7 cellular contexts compared by ENCODE assay signal in genomic region chr15:63041982-63042878, GRCh38. TPM values are rescaled to one million over a fixed set of nuclear protein-coding genes. Genes with fewer than 3 reads are reported as not detected.
DNase-seq lines count a peak whose midpoint lies in the region; ATAC-seq, FAIRE-seq and TF ChIP-seq lines count a peak whose summit lies in the region.

Gene TPM1 (plus strand): TSS chr15:63042747. CDS start chr15:63042830, 83 bp downstream.

- no peak for FAIRE-seq in pancreas (lab: Jason Lieb, UNC)

- H3K27me3 ChIP-seq in heart right ventricle, result peaks cover 0 to 80% (median 0%) of the 10 kb centered on the region in 7 donors
- no peaks in the 10 kb centered on the region for H3K27me3 ChIP-seq in pancreas

- TF ChIP-seq CTCF in heart right ventricle (IDR thresholded peaks at IDR 0.05) (peak in 4 of 9 donors; percentile 8 to 38 (median 30)), pancreas (IDR thresholded peaks at IDR 0.05) (no peak)

- peak within 1 kb of the TSS; percentile 90 to 100 (median 98) for H3K27ac ChIP-seq in heart right ventricle
- H3K27ac ChIP-seq in pancreas, result peak within 1 kb of the TSS; percentile 57 to 93 (median 81)

- peak within 1 kb of the TSS; percentile 66 to 92 (median 80) for H3K4me3 ChIP-seq in heart right ventricle
- H3K4me3 ChIP-seq in pancreas, result peak within 1 kb of the TSS; percentile 24 to 99 (median 69)

- in situ Hi-C loops in G401 (cut with HindIII; ENCODE audit: low sequenced_read_pairs), result no loop called here

- 1 to 2% methylated on average over 80 to 84 of the region's 84 CpGs for WGBS in heart right ventricle, 2 donors
- 4 to 10% methylated on average over 77 to 84 of the region's 84 CpGs for WGBS in pancreas, 2 donors

- peak; percentile 76 to 86 (median 84) for ATAC-seq in heart right ventricle
- peak; percentile 71 to 83 (median 83) for ATAC-seq in pancreas
- ATAC-seq in HG02610 (IDR thresholded peaks at IDR 0.05; ENCODE audit: unreplicated experiment), result no peak

- intact Hi-C loops in heart right ventricle (cut with DNase I) (loop anchor here in 8 of 10 donors (1.0 to 10.0 kb wide), 11 partner anchors 41 to 363 kb away; no protein-coding TSS in a partner anchor), pancreas (cut with DNase I) (loop anchor here in 1 of 3 donors (10.0 kb wide), 1 partner anchor 137 kb away; no protein-coding TSS in a partner anchor)

- DNase-seq in G401 (ENCODE audit: low spot score), result peak; percentile 76
- peak; percentile 17 for DNase-seq in NCI-H146 treated with DMSO at 0.1 percent for 48 hours (lab: John Stamatoyannopoulos, UW; ENCODE audit: unreplicated experiment)
- DNase-seq in amniotic epithelial cell (ENCODE audit: low read depth), result peak; percentile 80
- DNase-seq in heart right ventricle, result peak; percentile 88 to 89
- DNase-seq in pancreas, result peak; percentile 72 to 90 (median 86)
- DNase-seq in T-helper 9 cell, result no peak

- H3K9me3 ChIP-seq in heart right ventricle, result no peaks in the 10 kb centered on the region
- H3K9me3 ChIP-seq in pancreas, result no peaks in the 10 kb centered on the region

- peaks cover 0 to 30% (median 25%) of the 10 kb centered on the region in 9 donors for H3K36me3 ChIP-seq in heart right ventricle
- no peaks in the 10 kb centered on the region for H3K36me3 ChIP-seq in pancreas

- H3K4me1 ChIP-seq in heart right ventricle (peaks cover 0 to 41% (median 13%) of the 10 kb centered on the region in 9 donors), pancreas (peaks cover 0 to 15% (median 5%) of the 10 kb centered on the region in 3 donors)

RNA-seq across cellular contexts. Expression of gene TPM1, which starts in this region (rescaled TPM):
- total RNA-seq in G401 (2014; rRNA removed; shearing (Covaris generic)), result 768 and 828 TPM in 2 replicates
- over 10,000 TPM; 11,955 to 17,571 (median 14,403) TPM for total RNA-seq in heart right ventricle
- polyA plus RNA-seq in heart right ventricle, result over 10,000 TPM; 10,066 to 18,091 TPM
- 100 to 1,000 TPM; 114 to 359 (median 249) TPM for total RNA-seq in pancreas
- 100 to 1,000 TPM; 304 to 482 TPM for polyA plus RNA-seq in pancreas

Comparison
In these comparisons a context has a peak if more than half of its experiments do, and no peak if none do; other contexts are left out.
1. RNA of gene TPM1 (total RNA-seq): 11,955 to 17,571 TPM in heart right ventricle; 768 to 828 TPM in G401 and 114 to 359 TPM in pancreas; every median in the first group is over 10 times any median in the second.
2. RNA of gene TPM1 (polyA plus RNA-seq): 10,066 to 18,091 TPM in heart right ventricle; 304 to 482 TPM in pancreas; every median in the first group is over 10 times any median in the second.